ENCODE assay signal across 11 cellular contexts in genomic region chr3:185153861-185154629, GRCh38. TPM values are rescaled to one million over a fixed set of nuclear protein-coding genes. Genes with fewer than 3 reads are reported as not detected.
DNase-seq lines count a peak whose midpoint lies in the region; ATAC-seq and TF ChIP-seq lines count a peak whose summit lies in the region.
"Had no signal": no experiment of that assay in that cellular context is flagged by ENCODE, and none has a peak within 500 bp of the region (broad histone marks: within the 10 kb centered on the region; RNA-seq: fewer than 3 reads in every experiment).

No MANE protein-coding gene starts in this region.

- no peaks in the 10 kb centered on the region for H3K9me3 ChIP-seq in WERI-Rb-1 (ENCODE audit: severe bottlenecking)
- H3K9me3 ChIP-seq in CD8-positive, alpha-beta memory T cell (ENCODE audit: low read length) = no peaks in the 10 kb centered on the region
- H3K9me3 ChIP-seq: neutrophil had no signal

- CTCF ChIA-PET in CD8-positive, alpha-beta memory T cell (lab: Charles Lee) = no interaction called here

- H3K36me3 ChIP-seq in WERI-Rb-1 = no peaks in the 10 kb centered on the region
- H3K36me3 ChIP-seq in CD8-positive, alpha-beta memory T cell (ENCODE audit: insufficient read depth, low read length) = no peaks in the 10 kb centered on the region
- H3K36me3 ChIP-seq: neutrophil had no signal

- intact Hi-C loops in sciatic nerve (cut with DNase I) = no loop called here

- DNase-seq in GM13976 (ENCODE audit: low spot score) (peak; percentile 17), WERI-Rb-1 (no peak), hippocampal formation (lab: John Stamatoyannopoulos, UW) (peak; percentile 38 to 43), sciatic nerve (ENCODE audit: low spot score) (no peak), SK-N-DZ (ENCODE audit: low spot score) (no peak)
- no peak for DNase-seq in CD8-positive, alpha-beta memory T cell
- DNase-seq: SIG-M5 had no signal

- H3K27me3 Mint-ChIP-seq in CD8-positive, alpha-beta memory T cell = peaks cover 34 to 48% of the 10 kb centered on the region in 2 donors

- H3K4me3 Mint-ChIP-seq in CD8-positive, alpha-beta memory T cell = no peak overlapping the region

- in situ Hi-C loops in GM13976 (cut with MboI; ENCODE audit: low sequenced_read_pairs, unreplicated experiment) = no loop called here

- no peaks in the 10 kb centered on the region for H3K27me3 ChIP-seq in WERI-Rb-1 (ENCODE audit: insufficient read depth, low read depth, severe bottlenecking)
- peaks cover 22% of the 10 kb centered on the region for H3K27me3 ChIP-seq in CD8-positive, alpha-beta memory T cell (ENCODE audit: insufficient read depth, low read length, poor library complexity, severe bottlenecking)

- no peaks in the 10 kb centered on the region for H3K4me1 ChIP-seq in CD8-positive, alpha-beta memory T cell (ENCODE audit: insufficient read depth, low read length)

- peaks cover 0 to 2% (median 0%) of the 10 kb centered on the region in 5 donors for H3K9me3 Mint-ChIP-seq in CD8-positive, alpha-beta memory T cell
- H3K9me3 Mint-ChIP-seq: activated naive CD4-positive, alpha-beta T cell treated with anti-CD3 and anti-CD28 coated beads for 36 hours had no signal

- no peak overlapping the region for H3K27ac ChIP-seq in WERI-Rb-1
- no peak overlapping the region for H3K27ac ChIP-seq in CD8-positive, alpha-beta memory T cell (ENCODE audit: low read depth, low read length)
- H3K27ac ChIP-seq: neutrophil had no signal

- POLR2A ChIA-PET in CD8-positive, alpha-beta memory T cell (lab: Charles Lee) = no interaction called here

- H3K4me3 ChIP-seq in WERI-Rb-1 (ENCODE audit: low read depth, low read length) = no peak overlapping the region
- no peak overlapping the region for H3K4me3 ChIP-seq in CD8-positive, alpha-beta memory T cell (ENCODE audit: low read length)

- no peaks in the 10 kb centered on the region for H3K36me3 Mint-ChIP-seq in CD8-positive, alpha-beta memory T cell

- H3K4me1 Mint-ChIP-seq in CD8-positive, alpha-beta memory T cell = peaks cover 4 to 7% (median 7%) of the 10 kb centered on the region in 3 donors

- no peak overlapping the region for H3K27ac Mint-ChIP-seq in CD8-positive, alpha-beta memory T cell
- H3K27ac Mint-ChIP-seq: activated naive CD4-positive, alpha-beta T cell treated with anti-CD3 and anti-CD28 coated beads for 36 hours had no signal

- ATAC-seq in sciatic nerve = peak; percentile 43
- no peak for ATAC-seq in HG03139 (IDR thresholded peaks at IDR 0.05; ENCODE audit: unreplicated experiment)
- ATAC-seq in HG02884 (IDR thresholded peaks at IDR 0.05; ENCODE audit: unreplicated experiment) = no peak

- no peak for TF ChIP-seq CTCF in GM13976 (IDR thresholded peaks at IDR 0.05; ENCODE audit: borderline replicate concordance, control extremely low read depth, extremely low read depth, insufficient read depth, missing control alignments)
- TF ChIP-seq CTCF in WERI-Rb-1 (IDR thresholded peaks at IDR 0.05; ENCODE audit: low read depth, low read length) = peak; percentile 11; the same call in 1 of the 2 replicates

RNA-seq across cellular contexts. Expression of gene C3orf70, which starts 1.2 kb away (rescaled TPM):
- total RNA-seq in sciatic nerve = 12.9 TPM
- total RNA-seq in CD8-positive, alpha-beta memory T cell = under 1 TPM in 1 of 2 experiments, not detected in 1; 0.07 TPM
- not detected for polyA plus RNA-seq in CD8-positive, alpha-beta memory T cell
- 0.14 and 0.23 TPM in 2 replicates for polyA plus RNA-seq in SK-N-DZ (2014; cell fraction: cytosol; rRNA removed)
- 0.02 and 0.10 TPM in 2 replicates for polyA plus RNA-seq in SK-N-DZ (2014; cell fraction: nucleus; rRNA removed)
- total RNA-seq: activated naive CD4-positive, alpha-beta T cell treated with anti-CD3 and anti-CD28 coated beads for 36 hours had no signal

Comparison
In these comparisons a context has a peak if more than half of its experiments do, and no peak if none do; other contexts are left out.
1. DNase-seq: peak in GM13976 (single experiment) and hippocampal formation (2 of 2); none in WERI-Rb-1 (single experiment), sciatic nerve (single experiment), CD8-positive, alpha-beta memory T cell (0 of 5) and SK-N-DZ (single experiment).
2. RNA of gene C3orf70, which starts 1.2 kb away (total RNA-seq): 12.9 TPM in sciatic nerve (single experiment); 0.07 TPM in CD8-positive, alpha-beta memory T cell; every median in the first group is over 10 times any median in the second.